ENCODE assay signal across 11 cellular contexts in the genomic region with DNA sequence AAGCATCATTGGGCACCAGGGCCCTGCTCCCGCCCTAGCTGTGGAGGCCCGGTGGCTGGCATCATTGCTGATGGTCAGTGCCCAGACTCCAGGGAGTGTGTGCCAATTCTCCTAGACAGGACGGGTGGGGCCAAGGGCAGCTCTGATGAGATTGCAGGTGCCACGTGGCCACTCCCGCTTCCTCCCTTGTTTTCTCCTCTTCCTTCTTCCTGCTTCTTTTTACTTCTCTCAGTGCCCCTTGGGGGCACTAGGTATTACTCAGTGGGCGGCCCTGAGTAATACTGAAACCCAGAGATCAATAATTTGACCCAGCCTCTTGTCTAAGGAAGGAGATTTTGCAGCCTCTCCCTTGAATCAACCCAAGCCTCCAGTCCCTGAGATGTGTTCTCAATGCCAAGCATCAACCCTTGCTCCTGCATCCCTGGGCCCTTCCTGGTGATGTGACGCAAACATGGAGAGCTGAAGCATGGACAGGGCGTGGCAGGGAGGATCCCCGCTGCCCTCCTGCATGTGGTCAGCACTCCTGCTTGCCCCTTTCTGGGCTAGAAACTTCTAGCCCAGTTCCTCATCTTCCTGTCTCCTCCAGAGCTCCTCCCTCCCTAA. TPM values are rescaled to one million over a fixed set of nuclear protein-coding genes. Genes with fewer than 3 reads are reported as not detected.
DNase-seq lines count a peak whose midpoint lies in the region; ATAC-seq and TF ChIP-seq lines count a peak whose summit lies in the region.
"Had no signal": no experiment of that assay in that cellular context is flagged by ENCODE, and none has a peak within 500 bp of the region (broad histone marks: within the 10 kb centered on the region; RNA-seq: fewer than 3 reads in every experiment).

No MANE protein-coding gene starts in this region.

- no peak overlapping the region for H3K27ac ChIP-seq in colonic mucosa

- H3K27me3 ChIP-seq in colonic mucosa, result no peaks in the 10 kb centered on the region

- no peaks in the 10 kb centered on the region for H3K9me3 ChIP-seq in colonic mucosa

- H3K36me3 ChIP-seq in colonic mucosa, result no peaks in the 10 kb centered on the region

- H3K4me1 ChIP-seq in colonic mucosa, result no peaks in the 10 kb centered on the region

- intact Hi-C loops in colonic mucosa (cut with DNase I), result no loop called here

- no peak for TF ChIP-seq CTCF in colonic mucosa (IDR thresholded peaks at IDR 0.05)

- ATAC-seq in HG03175 (IDR thresholded peaks at IDR 0.05; ENCODE audit: unreplicated experiment), result peak; percentile 43
- no peak for ATAC-seq in GM21515 (IDR thresholded peaks at IDR 0.05; ENCODE audit: unreplicated experiment)
- ATAC-seq: Panc1 had no signal

- no peak overlapping the region for H3K4me3 ChIP-seq in colonic mucosa

- peak; percentile 80 for DNase-seq in Ammon's horn (ENCODE audit: low spot score)
- peak; percentile 77 for DNase-seq in colonic mucosa
- peak in 42 of 56 donors; percentile 17 to 83 (median 58) for DNase-seq in nucleus accumbens (lab: John Stamatoyannopoulos, UW)
- DNase-seq in stimulated activated CD4-positive, alpha-beta T cell treated with anti-CD3 and anti-CD28 coated beads, Interleukin-2, amount 100 ng/mL, for 48 hours, result no peak
- no peak for DNase-seq in RKO (ENCODE audit: low spot score)
- no peak for DNase-seq in OCI-M1 (lab: John Stamatoyannopoulos, UW)
- DNase-seq: activated CD4-positive, alpha-beta T cell treated with anti-CD3 and anti-CD28 coated beads for 1 hour; NCI-H1092 had no signal

- peak overlapping the region in 1 of 2 donors; percentile 1 for H3K9ac ChIP-seq in colonic mucosa (ENCODE audit: low read depth in 2 of 2, low read length in 2 of 2)

RNA-seq across cellular contexts. Expression of a gene that starts 32.4 kb away (rescaled TPM):
- total RNA-seq in colonic mucosa, result 10 to 100 TPM; 27.9 to 46.0 TPM

Comparison
In these comparisons a context has a peak if more than half of its experiments do, and no peak if none do; other contexts are left out.
1. DNase-seq: peak in Ammon's horn (single experiment), colonic mucosa (single experiment) and nucleus accumbens (42 of 56); none in stimulated activated CD4-positive, alpha-beta T cell treated with anti-CD3 and anti-CD28 coated beads, Interleukin-2, amount 100 ng/mL, for 48 hours (0 of 2), RKO (single experiment) and OCI-M1 (single experiment).